In the genomic region with DNA sequence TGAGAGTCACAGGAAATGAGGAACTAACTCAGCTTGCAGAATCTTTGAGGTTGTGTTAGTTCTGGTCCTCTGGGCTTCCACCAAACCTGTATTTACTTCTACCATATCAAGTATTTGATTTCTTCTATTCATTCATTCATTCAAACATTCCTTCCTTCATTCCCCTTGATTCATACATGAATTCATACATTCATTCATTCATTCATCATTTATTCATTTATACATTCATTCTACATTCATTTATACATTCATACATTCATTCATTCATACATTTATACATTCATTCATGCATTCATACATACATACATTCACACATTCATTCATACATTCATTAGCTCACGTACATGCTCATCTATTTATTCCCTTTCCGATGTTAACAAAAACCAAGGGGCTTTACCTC, we compare ENCODE assay signal across 1 cellular context.
TF ChIP-seq lines count a peak whose summit lies in the region.

No MANE protein-coding gene starts in this region.

TF ChIP-seq in HEK293, 187 proteins besides CTCF, POLR2A, EP300 and RAD21 (continued from another document):
- TF ChIP-seq, protein P1, sequence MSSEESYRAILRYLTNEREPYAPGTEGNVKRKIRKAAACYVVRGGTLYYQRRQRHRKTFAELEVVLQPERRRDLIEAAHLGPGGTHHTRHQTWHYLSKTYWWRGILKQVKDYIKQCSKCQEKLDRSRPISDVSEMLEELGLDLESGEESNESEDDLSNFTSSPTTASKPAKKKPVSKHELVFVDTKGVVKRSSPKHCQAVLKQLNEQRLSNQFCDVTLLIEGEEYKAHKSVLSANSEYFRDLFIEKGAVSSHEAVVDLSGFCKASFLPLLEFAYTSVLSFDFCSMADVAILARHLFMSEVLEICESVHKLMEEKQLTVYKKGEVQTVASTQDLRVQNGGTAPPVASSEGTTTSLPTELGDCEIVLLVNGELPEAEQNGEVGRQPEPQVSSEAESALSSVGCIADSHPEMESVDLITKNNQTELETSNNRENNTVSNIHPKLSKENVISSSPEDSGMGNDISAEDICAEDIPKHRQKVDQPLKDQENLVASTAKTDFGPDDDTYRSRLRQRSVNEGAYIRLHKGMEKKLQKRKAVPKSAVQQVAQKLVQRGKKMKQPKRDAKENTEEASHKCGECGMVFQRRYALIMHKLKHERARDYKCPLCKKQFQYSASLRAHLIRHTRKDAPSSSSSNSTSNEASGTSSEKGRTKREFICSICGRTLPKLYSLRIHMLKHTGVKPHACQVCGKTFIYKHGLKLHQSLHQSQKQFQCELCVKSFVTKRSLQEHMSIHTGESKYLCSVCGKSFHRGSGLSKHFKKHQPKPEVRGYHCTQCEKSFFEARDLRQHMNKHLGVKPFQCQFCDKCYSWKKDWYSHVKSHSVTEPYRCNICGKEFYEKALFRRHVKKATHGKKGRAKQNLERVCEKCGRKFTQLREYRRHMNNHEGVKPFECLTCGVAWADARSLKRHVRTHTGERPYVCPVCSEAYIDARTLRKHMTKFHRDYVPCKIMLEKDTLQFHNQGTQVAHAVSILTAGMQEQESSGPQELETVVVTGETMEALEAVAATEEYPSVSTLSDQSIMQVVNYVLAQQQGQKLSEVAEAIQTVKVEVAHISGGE (tag by site-specific recombination; conservative IDR thresholded peaks at IDR 0.05; ENCODE audit: low read depth), result no peak
- TF ChIP-seq ZNF10 (tag by site-specific recombination; IDR thresholded peaks at IDR 0.05), result no peak
